8 cellular contexts compared by ENCODE assay signal in the genomic region with DNA sequence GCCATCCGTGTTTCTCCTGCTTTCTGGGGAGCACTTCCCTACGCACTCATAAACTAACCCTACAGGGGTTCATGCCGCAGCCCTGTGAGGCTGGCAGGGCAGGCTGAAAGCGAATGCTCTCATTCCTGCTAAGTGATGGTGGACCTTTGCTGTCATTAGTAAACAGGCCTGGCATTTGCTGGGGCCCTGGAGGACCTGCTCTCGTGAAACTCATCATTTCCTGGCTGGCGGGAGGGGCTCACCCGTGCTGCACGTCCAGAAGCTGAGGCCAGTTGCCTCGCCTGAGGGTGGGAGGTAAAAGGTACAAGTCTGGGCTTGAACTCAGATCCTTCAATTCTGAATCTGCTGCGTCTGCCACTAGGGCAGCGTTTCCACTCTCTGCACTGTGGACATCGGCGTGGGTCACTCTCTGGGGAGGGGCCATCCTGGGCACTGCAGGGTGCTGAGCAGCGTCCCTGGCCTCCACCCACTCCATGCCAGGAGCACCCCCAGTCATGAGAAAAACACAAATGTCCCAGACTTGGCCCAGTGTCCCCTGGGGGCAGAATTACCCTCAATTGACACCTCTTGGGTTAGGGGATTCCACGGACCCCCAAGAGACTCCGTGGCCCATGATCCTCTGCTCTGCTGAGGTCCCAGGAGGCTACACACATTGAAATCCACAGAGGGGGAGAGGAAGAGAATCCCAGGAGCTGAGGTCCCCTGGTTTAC. TPM values are rescaled to one million over a fixed set of nuclear protein-coding genes. Genes with fewer than 3 reads are reported as not detected.
DNase-seq lines count a peak whose midpoint lies in the region; ATAC-seq and TF ChIP-seq lines count a peak whose summit lies in the region.

No MANE protein-coding gene starts in this region.

- no peaks in the 10 kb centered on the region for H3K9me3 Mint-ChIP-seq in activated T-helper 2 cell treated with anti-CD3 and anti-CD28 coated beads, Interferon-gamma antibody, Interleukin-2, Interleukin-4, amounts not matched to agents 10 μg/mL and 5 μg/mL and 100 μg/mL, durations not matched to agents 14 hours and 24 hours and 36 hours

- no peaks in the 10 kb centered on the region for H3K9me2 ChIP-seq in HCT116 (ENCODE audit: insufficient read depth)

- no peaks in the 10 kb centered on the region for H3K27me3 Mint-ChIP-seq in activated T-helper 2 cell treated with anti-CD3 and anti-CD28 coated beads, Interferon-gamma antibody, Interleukin-2, Interleukin-4, amounts not matched to agents 10 μg/mL and 5 μg/mL and 100 μg/mL, durations not matched to agents 14 hours and 24 hours and 36 hours (ENCODE audit: low read depth)

- H3K4me3 ChIP-seq in BLaER1 (peak overlapping the region; percentile 44), HCT116 (replicated peaks in 1 of 2; ENCODE audit: low read depth in 1 of 2, low read length in 2 of 2) (0 out of 4 replicates have a peak overlapping the region, but pooled peaks of 1 of the 2 experiments have one; percentile 16), mesodermal cell (ENCODE audit: extremely low read depth, insufficient read depth, low read length, poor library complexity, severe bottlenecking) (no peak overlapping the region)

- H4K20me1 ChIP-seq in BLaER1, result peaks cover 66% of the 10 kb centered on the region
- no peaks in the 10 kb centered on the region for H4K20me1 ChIP-seq in HCT116 (ENCODE audit: insufficient read depth)

- H3K27me3 ChIP-seq in BLaER1 (no peaks in the 10 kb centered on the region), HCT116 (ENCODE audit: insufficient read depth, low read length) (no peaks in the 10 kb centered on the region)

- TF ChIP-seq POLR2A in HCT116 (IDR thresholded peaks at IDR 0.05; ENCODE audit: borderline replicate concordance, extremely low read depth, insufficient read depth, insufficient read length), result no peak

- POLR2A ChIA-PET in HCT116 (lab: Charles Lee), result no interaction called here

- ATAC-seq in HCT116 (0 out of 2 replicates have a peak, but pooled peaks have one; percentile 18), HG03159 (IDR thresholded peaks at IDR 0.05; ENCODE audit: unreplicated experiment) (no peak), HG03135 (IDR thresholded peaks at IDR 0.05; ENCODE audit: unreplicated experiment) (no peak)

- peaks cover 64% of the 10 kb centered on the region for H3K36me3 Mint-ChIP-seq in activated T-helper 2 cell treated with anti-CD3 and anti-CD28 coated beads, Interferon-gamma antibody, Interleukin-2, Interleukin-4, amounts not matched to agents 10 μg/mL and 5 μg/mL and 100 μg/mL, durations not matched to agents 14 hours and 24 hours and 36 hours (ENCODE audit: low read depth)

- no peak for TF ChIP-seq RAD21 in HCT116 (IDR thresholded peaks at IDR 0.05; ENCODE audit: low read depth)

- H3K4me1 ChIP-seq in BLaER1 (peaks cover 100% of the 10 kb centered on the region), HCT116 (ENCODE audit: control insufficient read depth in 1 of 2, insufficient read depth in 2 of 2, low read length in 2 of 2) (peaks cover 36 to 55% of the 10 kb centered on the region in 2 experiments), mesodermal cell (ENCODE audit: control insufficient read depth, insufficient read depth, low read length, poor library complexity, severe bottlenecking) (peaks cover 25% of the 10 kb centered on the region)

- WGBS in mesodermal cell (ENCODE audit: insufficient coverage in 2 of 2), 2 experiments, result 80 to 84% methylated on average over 12 to 15 of the region's 16 CpGs

- H3K4me2 ChIP-seq in BLaER1 (peak overlapping the region; percentile 88), HCT116 (ENCODE audit: low read length) (peak overlapping the region; percentile 65)

- no peak for TF ChIP-seq CTCF in HCT116 (IDR thresholded peaks at IDR 0.05 in 2 of 3, conservative IDR thresholded peaks at IDR 0.05 in 1 of 3; ENCODE audit: borderline replicate concordance in 1 of 3, insufficient read depth in 1 of 3, low read depth in 2 of 3, low read length in 2 of 3)

- peaks cover 57% of the 10 kb centered on the region for H3K4me1 Mint-ChIP-seq in activated T-helper 2 cell treated with anti-CD3 and anti-CD28 coated beads, Interferon-gamma antibody, Interleukin-2, Interleukin-4, amounts not matched to agents 10 μg/mL and 5 μg/mL and 100 μg/mL, durations not matched to agents 14 hours and 24 hours and 36 hours (ENCODE audit: low read depth)

- RAD21 ChIA-PET in HCT116 (lab: Charles Lee; ENCODE audit: low non-redundant PET in 1 of 2, low total read pairs in 2 of 2, uncharacterized antibody in 2 of 2, unreplicated experiment in 2 of 2), result no interaction called here

- H3K9ac ChIP-seq in BLaER1 (peak overlapping the region; percentile 74), HCT116 (ENCODE audit: low read length) (peak overlapping the region; percentile 38)

- H3K9me3 ChIP-seq in BLaER1, result no peaks in the 10 kb centered on the region
- no peaks in the 10 kb centered on the region for H3K9me3 ChIP-seq in HCT116 (ENCODE audit: control insufficient read depth in 1 of 2, insufficient read depth in 1 of 2, low read depth in 1 of 2, low read length in 2 of 2)
- H3K9me3 ChIP-seq in mesodermal cell (ENCODE audit: control insufficient read depth, low read length), result no peaks in the 10 kb centered on the region

- DNase-seq in HCT116 (ENCODE audit: low read depth, low spot score), result no peak
- no peak for DNase-seq in activated T-helper 2 cell treated with anti-CD3 and anti-CD28 coated beads, Interferon-gamma antibody, Interleukin-2, Interleukin-4, amounts not matched to agents 10 μg/mL and 5 μg/mL and 100 μg/mL, durations not matched to agents 14 hours and 24 hours and 36 hours (ENCODE audit: low spot score)
- no peak for DNase-seq in GF-D8 (lab: John Stamatoyannopoulos, UW)
- no peak for DNase-seq in mucosa of gallbladder (ENCODE audit: low spot score)

- H3K27ac ChIP-seq in BLaER1 (peak overlapping the region; percentile 95), HCT116 (ENCODE audit: low read depth, low read length) (peak overlapping the region; percentile 54), mesodermal cell (ENCODE audit: low read depth, low read length, severe bottlenecking) (peak overlapping the region; percentile 59)

- H3K36me3 ChIP-seq in BLaER1 (no peaks in the 10 kb centered on the region), HCT116 (ENCODE audit: control insufficient read depth in 1 of 2, insufficient read depth in 2 of 2, low read length in 2 of 2) (peaks cover under 1 to 2% of the 10 kb centered on the region in 2 experiments; a peak in 1 of 4 replicates), mesodermal cell (ENCODE audit: control insufficient read depth, insufficient read depth, low read length) (peaks cover 40% of the 10 kb centered on the region)

- H3K27ac Mint-ChIP-seq in activated T-helper 2 cell treated with anti-CD3 and anti-CD28 coated beads, Interferon-gamma antibody, Interleukin-2, Interleukin-4, amounts not matched to agents 10 μg/mL and 5 μg/mL and 100 μg/mL, durations not matched to agents 14 hours and 24 hours and 36 hours, result peak overlapping the region; percentile 95

- H3K4me3 Mint-ChIP-seq in activated T-helper 2 cell treated with anti-CD3 and anti-CD28 coated beads, Interferon-gamma antibody, Interleukin-2, Interleukin-4, amounts not matched to agents 10 μg/mL and 5 μg/mL and 100 μg/mL, durations not matched to agents 14 hours and 24 hours and 36 hours (ENCODE audit: low read depth), result peak overlapping the region; percentile 51

- CTCF ChIA-PET in HCT116 (lab: Charles Lee), result no interaction called here

- BruUV-seq in HCT116 (replicated peaks; lab: Mats Ljungman, UMichigan), result no TSS peak

- no peak overlapping the region for H2AFZ ChIP-seq in HCT116 (ENCODE audit: low read depth, low read length, poor library complexity, severe bottlenecking)

- intact Hi-C loops in HCT116 (cut with micrococcal nuclease), result no loop called here
- intact Hi-C loops in activated T-helper 2 cell treated with anti-CD3 and anti-CD28 coated beads, Interferon-gamma antibody, Interleukin-2, Interleukin-4, amounts not matched to agents 10 μg/mL and 5 μg/mL and 100 μg/mL, durations not matched to agents 14 hours and 24 hours and 36 hours (cut with micrococcal nuclease), result loop anchor here (5.0 kb wide), 2 partner anchors 72 to 148 kb away; a partner anchor contains a TSS

- H3K79me2 ChIP-seq in HCT116 (ENCODE audit: insufficient read depth, low read length), result peaks cover 12% of the 10 kb centered on the region

TF ChIP-seq in HCT116, 20 proteins besides CTCF, POLR2A, EP300 and RAD21 (continues in another document):
- TF ChIP-seq SP1 (IDR thresholded peaks at IDR 0.05; ENCODE audit: low read depth), result peak; percentile 56
- TF ChIP-seq, protein P1, sequence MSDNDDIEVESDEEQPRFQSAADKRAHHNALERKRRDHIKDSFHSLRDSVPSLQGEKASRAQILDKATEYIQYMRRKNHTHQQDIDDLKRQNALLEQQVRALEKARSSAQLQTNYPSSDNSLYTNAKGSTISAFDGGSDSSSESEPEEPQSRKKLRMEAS (IDR thresholded peaks at IDR 0.05), result peak; percentile 11; the same call in 1 of the 2 replicates

RNA-seq across cellular contexts. Expression of a gene that starts 7.0 kb away (rescaled TPM):
- total RNA-seq in HCT116 (2021; ENCODE audit: unreplicated experiment) (32.1 TPM), mucosa of gallbladder (59.0 TPM)
- polyA plus RNA-seq in HCT116 (2012), result 39.3 and 39.8 TPM in 2 replicates
- total RNA-seq in activated T-helper 2 cell treated with anti-CD3 and anti-CD28 coated beads, Interferon-gamma antibody, Interleukin-2, Interleukin-4, amounts not matched to agents 10 μg/mL and 5 μg/mL and 100 μg/mL, durations not matched to agents 14 hours and 24 hours and 36 hours, result 175 and 181 TPM in 2 replicates
- 21.0 TPM for polyA plus RNA-seq in mesodermal cell (2013, experiment 1 of 2)
- polyA plus RNA-seq in mesodermal cell (2013, experiment 2 of 2), result 18.0 TPM

RNA-seq across cellular contexts. Expression of a gene that starts 7.6 kb away (rescaled TPM):
- total RNA-seq in HCT116 (2021; ENCODE audit: unreplicated experiment), result 6.1 TPM
- 6.7 and 12.8 TPM in 2 replicates for polyA plus RNA-seq in HCT116 (2012)
- 7.6 and 9.5 TPM in 2 replicates for total RNA-seq in activated T-helper 2 cell treated with anti-CD3 and anti-CD28 coated beads, Interferon-gamma antibody, Interleukin-2, Interleukin-4, amounts not matched to agents 10 μg/mL and 5 μg/mL and 100 μg/mL, durations not matched to agents 14 hours and 24 hours and 36 hours
- polyA plus RNA-seq in mesodermal cell (2013, experiment 1 of 2), result 2.6 TPM
- 3.0 TPM for polyA plus RNA-seq in mesodermal cell (2013, experiment 2 of 2)
- 11.5 TPM for total RNA-seq in mucosa of gallbladder

RNA-seq across cellular contexts. Expression of a gene that starts 38.1 kb away (rescaled TPM):
- total RNA-seq in HCT116 (2021; ENCODE audit: unreplicated experiment) (271 TPM), mucosa of gallbladder (246 TPM)
- 225 and 297 TPM in 2 replicates for polyA plus RNA-seq in HCT116 (2012)
- total RNA-seq in activated T-helper 2 cell treated with anti-CD3 and anti-CD28 coated beads, Interferon-gamma antibody, Interleukin-2, Interleukin-4, amounts not matched to agents 10 μg/mL and 5 μg/mL and 100 μg/mL, durations not matched to agents 14 hours and 24 hours and 36 hours, result 161 and 176 TPM in 2 replicates
- 76.9 TPM for polyA plus RNA-seq in mesodermal cell (2013, experiment 1 of 2)
- 67.5 TPM for polyA plus RNA-seq in mesodermal cell (2013, experiment 2 of 2)
